1 cellular context compared by ENCODE assay signal in genomic region chr9:129889936-129890717, GRCh38.
TF ChIP-seq lines count a peak whose summit lies in the region.

No MANE protein-coding gene starts in this region.

TF ChIP-seq in H1, 55 proteins besides CTCF, POLR2A, EP300 and RAD21 (continued from another document):
- TF ChIP-seq, protein P1, sequence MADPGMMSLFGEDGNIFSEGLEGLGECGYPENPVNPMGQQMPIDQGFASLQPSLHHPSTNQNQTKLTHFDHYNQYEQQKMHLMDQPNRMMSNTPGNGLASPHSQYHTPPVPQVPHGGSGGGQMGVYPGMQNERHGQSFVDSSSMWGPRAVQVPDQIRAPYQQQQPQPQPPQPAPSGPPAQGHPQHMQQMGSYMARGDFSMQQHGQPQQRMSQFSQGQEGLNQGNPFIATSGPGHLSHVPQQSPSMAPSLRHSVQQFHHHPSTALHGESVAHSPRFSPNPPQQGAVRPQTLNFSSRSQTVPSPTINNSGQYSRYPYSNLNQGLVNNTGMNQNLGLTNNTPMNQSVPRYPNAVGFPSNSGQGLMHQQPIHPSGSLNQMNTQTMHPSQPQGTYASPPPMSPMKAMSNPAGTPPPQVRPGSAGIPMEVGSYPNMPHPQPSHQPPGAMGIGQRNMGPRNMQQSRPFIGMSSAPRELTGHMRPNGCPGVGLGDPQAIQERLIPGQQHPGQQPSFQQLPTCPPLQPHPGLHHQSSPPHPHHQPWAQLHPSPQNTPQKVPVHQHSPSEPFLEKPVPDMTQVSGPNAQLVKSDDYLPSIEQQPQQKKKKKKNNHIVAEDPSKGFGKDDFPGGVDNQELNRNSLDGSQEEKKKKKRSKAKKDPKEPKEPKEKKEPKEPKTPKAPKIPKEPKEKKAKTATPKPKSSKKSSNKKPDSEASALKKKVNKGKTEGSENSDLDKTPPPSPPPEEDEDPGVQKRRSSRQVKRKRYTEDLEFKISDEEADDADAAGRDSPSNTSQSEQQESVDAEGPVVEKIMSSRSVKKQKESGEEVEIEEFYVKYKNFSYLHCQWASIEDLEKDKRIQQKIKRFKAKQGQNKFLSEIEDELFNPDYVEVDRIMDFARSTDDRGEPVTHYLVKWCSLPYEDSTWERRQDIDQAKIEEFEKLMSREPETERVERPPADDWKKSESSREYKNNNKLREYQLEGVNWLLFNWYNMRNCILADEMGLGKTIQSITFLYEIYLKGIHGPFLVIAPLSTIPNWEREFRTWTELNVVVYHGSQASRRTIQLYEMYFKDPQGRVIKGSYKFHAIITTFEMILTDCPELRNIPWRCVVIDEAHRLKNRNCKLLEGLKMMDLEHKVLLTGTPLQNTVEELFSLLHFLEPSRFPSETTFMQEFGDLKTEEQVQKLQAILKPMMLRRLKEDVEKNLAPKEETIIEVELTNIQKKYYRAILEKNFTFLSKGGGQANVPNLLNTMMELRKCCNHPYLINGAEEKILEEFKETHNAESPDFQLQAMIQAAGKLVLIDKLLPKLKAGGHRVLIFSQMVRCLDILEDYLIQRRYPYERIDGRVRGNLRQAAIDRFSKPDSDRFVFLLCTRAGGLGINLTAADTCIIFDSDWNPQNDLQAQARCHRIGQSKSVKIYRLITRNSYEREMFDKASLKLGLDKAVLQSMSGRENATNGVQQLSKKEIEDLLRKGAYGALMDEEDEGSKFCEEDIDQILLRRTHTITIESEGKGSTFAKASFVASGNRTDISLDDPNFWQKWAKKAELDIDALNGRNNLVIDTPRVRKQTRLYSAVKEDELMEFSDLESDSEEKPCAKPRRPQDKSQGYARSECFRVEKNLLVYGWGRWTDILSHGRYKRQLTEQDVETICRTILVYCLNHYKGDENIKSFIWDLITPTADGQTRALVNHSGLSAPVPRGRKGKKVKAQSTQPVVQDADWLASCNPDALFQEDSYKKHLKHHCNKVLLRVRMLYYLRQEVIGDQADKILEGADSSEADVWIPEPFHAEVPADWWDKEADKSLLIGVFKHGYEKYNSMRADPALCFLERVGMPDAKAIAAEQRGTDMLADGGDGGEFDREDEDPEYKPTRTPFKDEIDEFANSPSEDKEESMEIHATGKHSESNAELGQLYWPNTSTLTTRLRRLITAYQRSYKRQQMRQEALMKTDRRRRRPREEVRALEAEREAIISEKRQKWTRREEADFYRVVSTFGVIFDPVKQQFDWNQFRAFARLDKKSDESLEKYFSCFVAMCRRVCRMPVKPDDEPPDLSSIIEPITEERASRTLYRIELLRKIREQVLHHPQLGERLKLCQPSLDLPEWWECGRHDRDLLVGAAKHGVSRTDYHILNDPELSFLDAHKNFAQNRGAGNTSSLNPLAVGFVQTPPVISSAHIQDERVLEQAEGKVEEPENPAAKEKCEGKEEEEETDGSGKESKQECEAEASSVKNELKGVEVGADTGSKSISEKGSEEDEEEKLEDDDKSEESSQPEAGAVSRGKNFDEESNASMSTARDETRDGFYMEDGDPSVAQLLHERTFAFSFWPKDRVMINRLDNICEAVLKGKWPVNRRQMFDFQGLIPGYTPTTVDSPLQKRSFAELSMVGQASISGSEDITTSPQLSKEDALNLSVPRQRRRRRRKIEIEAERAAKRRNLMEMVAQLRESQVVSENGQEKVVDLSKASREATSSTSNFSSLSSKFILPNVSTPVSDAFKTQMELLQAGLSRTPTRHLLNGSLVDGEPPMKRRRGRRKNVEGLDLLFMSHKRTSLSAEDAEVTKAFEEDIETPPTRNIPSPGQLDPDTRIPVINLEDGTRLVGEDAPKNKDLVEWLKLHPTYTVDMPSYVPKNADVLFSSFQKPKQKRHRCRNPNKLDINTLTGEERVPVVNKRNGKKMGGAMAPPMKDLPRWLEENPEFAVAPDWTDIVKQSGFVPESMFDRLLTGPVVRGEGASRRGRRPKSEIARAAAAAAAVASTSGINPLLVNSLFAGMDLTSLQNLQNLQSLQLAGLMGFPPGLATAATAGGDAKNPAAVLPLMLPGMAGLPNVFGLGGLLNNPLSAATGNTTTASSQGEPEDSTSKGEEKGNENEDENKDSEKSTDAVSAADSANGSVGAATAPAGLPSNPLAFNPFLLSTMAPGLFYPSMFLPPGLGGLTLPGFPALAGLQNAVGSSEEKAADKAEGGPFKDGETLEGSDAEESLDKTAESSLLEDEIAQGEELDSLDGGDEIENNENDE (IDR thresholded peaks at IDR 0.05; ENCODE audit: insufficient replicate concordance, low read length): no peak
- no peak for TF ChIP-seq ATF2 (IDR thresholded peaks at IDR 0.05; ENCODE audit: low read length)
- peak; percentile 34 for TF ChIP-seq MAX (IDR thresholded peaks at IDR 0.05)
- TF ChIP-seq TAF1 (IDR thresholded peaks at IDR 0.05; ENCODE audit: low read depth, low read length): no peak
- peak; percentile 28 for TF ChIP-seq KDM4A (IDR thresholded peaks at IDR 0.05; ENCODE audit: low read depth, low read length, severe bottlenecking)
TF ChIP-seq in H1: peak in this region for 3.
